ENCODE assay signal across 20 cellular contexts in the genomic region with DNA sequence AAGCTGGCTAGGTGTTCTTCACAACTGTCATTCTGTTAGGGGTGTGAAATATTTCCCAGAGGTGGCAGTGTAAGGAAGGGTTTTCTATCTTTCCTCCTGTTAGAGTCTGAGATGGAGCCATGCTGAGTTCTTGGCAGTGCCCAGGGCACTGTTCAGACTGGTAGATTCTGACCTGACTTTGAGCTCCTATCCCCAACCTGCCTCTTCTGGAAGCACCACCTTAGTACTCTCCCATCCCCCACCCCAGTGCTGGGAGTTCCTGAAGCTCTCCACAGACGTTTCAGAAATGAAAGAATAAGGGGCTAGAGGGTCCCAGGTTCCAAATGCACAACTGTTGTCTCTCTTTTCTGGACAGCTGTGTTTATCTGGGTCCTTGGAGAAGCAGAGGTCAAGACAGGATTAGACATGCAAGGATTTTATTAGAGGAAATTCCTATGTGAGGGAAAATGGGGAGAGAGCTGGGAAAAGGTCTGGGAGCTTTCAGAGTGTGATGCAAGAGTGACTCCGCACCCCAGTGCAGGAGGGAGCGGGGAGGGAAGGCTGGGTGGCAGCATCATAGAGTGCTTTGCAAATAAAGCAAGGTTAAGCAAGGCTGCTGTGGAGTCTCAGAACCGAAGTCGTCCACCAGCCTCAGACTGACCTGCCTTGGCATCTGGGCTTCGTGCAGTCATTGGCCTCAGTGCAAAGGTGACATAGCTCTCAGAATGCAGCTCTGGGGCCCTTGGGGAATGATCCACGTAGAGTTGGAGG.
DNase-seq lines count a peak whose midpoint lies in the region; ATAC-seq, FAIRE-seq and TF ChIP-seq lines count a peak whose summit lies in the region.
"Had no signal": no experiment of that assay in that cellular context is flagged by ENCODE, and none has a peak within 500 bp of the region (broad histone marks: within the 10 kb centered on the region; RNA-seq: fewer than 3 reads in every experiment).

No MANE protein-coding gene starts in this region.

- H4K5ac ChIP-seq in H1 (ENCODE audit: insufficient read length, low read depth, low read length) = no peak overlapping the region

- no peak overlapping the region for H3K23ac ChIP-seq in H1 (ENCODE audit: insufficient read length)

- no peaks in the 10 kb centered on the region for H3K23me2 ChIP-seq in H1 (ENCODE audit: low read depth, low read length)

- TF ChIP-seq CTCF in HepG2 (CRISPR knock-in tag; IDR thresholded peaks at IDR 0.05) (no peak), right lobe of liver (IDR thresholded peaks at IDR 0.05) (no peak), H1 (IDR thresholded peaks at IDR 0.05; ENCODE audit: control extremely low read depth in 1 of 3, insufficient read depth in 1 of 3, low read depth in 1 of 3, low read length in 3 of 3) (no peak), lung (IDR thresholded peaks at IDR 0.05; ENCODE audit: control extremely low read depth, extremely low read depth) (no peak)

- H3K4me2 ChIP-seq in HepG2 (ENCODE audit: low read depth, low read length) = no peak overlapping the region
- no peak overlapping the region for H3K4me2 ChIP-seq in H1 (ENCODE audit: insufficient read depth in 1 of 2, low read depth in 2 of 2, low read length in 2 of 2)
- H3K4me2 ChIP-seq: PC-9 had no signal

- peak overlapping the region; percentile 62; the same call in 1 of the 2 replicates for H3K18ac ChIP-seq in H1 (ENCODE audit: extremely low read depth, low read length)

- H2AK5ac ChIP-seq in H1 (ENCODE audit: low read depth, low read length) = peak overlapping the region; percentile 47; the same call in 1 of the 2 replicates

- no peaks in the 10 kb centered on the region for H3K79me2 ChIP-seq in HepG2 (ENCODE audit: insufficient read depth, low read length)
- no peaks in the 10 kb centered on the region for H3K79me2 ChIP-seq in H1 (ENCODE audit: control insufficient read depth in 1 of 2, insufficient read depth in 2 of 2, low read length in 2 of 2)

- peaks cover 12% of the 10 kb centered on the region for H3K4me1 ChIP-seq in HepG2 (ENCODE audit: insufficient read depth, low read length)
- H3K4me1 ChIP-seq in right lobe of liver = no peaks in the 10 kb centered on the region
- H3K4me1 ChIP-seq in H1 (replicated peaks in 1 of 4; ENCODE audit: control insufficient read depth in 3 of 4, insufficient read depth in 4 of 4, low read length in 3 of 4) = peaks cover 1 to 14% (median 9%) of the 10 kb centered on the region in 4 experiments; a peak in 5 of 7 replicates
- H3K4me1 ChIP-seq in lung (ENCODE audit: control insufficient read depth in 2 of 2, insufficient read depth in 2 of 2, low read length in 2 of 2) = peaks cover 0 to 5% of the 10 kb centered on the region in 2 donors

- in situ Hi-C loops in HepG2 (cut with HindIII; ENCODE audit: extremely low pct_ligation_motif_present, low pct_unique_long_range_greater_than_20kb) = no loop called here

- H3K9ac ChIP-seq in HepG2 (ENCODE audit: insufficient read depth, low read depth, low read length) (no peak overlapping the region), H1 (replicated peaks in 1 of 4; ENCODE audit: extremely low read depth in 1 of 4, low read depth in 3 of 4, low read length in 3 of 4) (no peak overlapping the region)

- H3K4me3 ChIP-seq in HepG2 (replicated peaks in 1 of 3; ENCODE audit: insufficient read depth in 1 of 3, low read depth in 2 of 3, low read length in 3 of 3) (no peak overlapping the region), right lobe of liver (no peak overlapping the region), H1 (ENCODE audit: extremely low read depth in 1 of 4, insufficient read depth in 2 of 4, low read depth in 3 of 4, low read length in 4 of 4) (no peak overlapping the region), lung (no peak overlapping the region)
- H3K4me3 ChIP-seq: cardiac muscle cell, K562, PC-9 had no signal

- H4K8ac ChIP-seq in H1 (ENCODE audit: extremely low read depth, insufficient read depth, low read length) = no peak overlapping the region; the same call in 1 of the 2 replicates

- H2AFZ ChIP-seq in HepG2 (ENCODE audit: low read length) = no peak overlapping the region
- H2AFZ ChIP-seq in H1 (ENCODE audit: low read length) = no peak overlapping the region
- H2AFZ ChIP-seq: PC-9 had no signal

- H2BK5ac ChIP-seq in H1 (ENCODE audit: low read depth, low read length) = no peak overlapping the region

- peak overlapping the region; percentile 89; the same call in 1 of the 2 replicates for H2BK15ac ChIP-seq in H1 (ENCODE audit: low read length)

- peak; percentile 34; the same call in 2 of the 3 replicates for ATAC-seq in HepG2
- no peak for ATAC-seq in right lobe of liver
- ATAC-seq in lung (ENCODE audit: insufficient read depth, low FRiP score) = no peak
- no peak for ATAC-seq in GM19455 (IDR thresholded peaks at IDR 0.05; ENCODE audit: unreplicated experiment)
- ATAC-seq: K562 had no signal

- H4K20me1 ChIP-seq in HepG2 (ENCODE audit: insufficient read depth, low read length) (no peaks in the 10 kb centered on the region), H1 (replicated peaks in 1 of 2; ENCODE audit: control insufficient read depth in 1 of 2, insufficient read depth in 2 of 2, low read length in 2 of 2) (no peaks in the 10 kb centered on the region)

- H3K27ac ChIP-seq in HepG2 (ENCODE audit: extremely low read length, insufficient read depth, low read length) (no peak overlapping the region), right lobe of liver (no peak overlapping the region), H1 (ENCODE audit: low read depth, low read length) (no peak overlapping the region), lung (ENCODE audit: low read depth in 1 of 2, low read length in 1 of 2) (no peak overlapping the region)
- H3K27ac ChIP-seq: cardiac muscle cell, PC-9, WERI-Rb-1 had no signal

- POLR2A ChIA-PET in HepG2 (lab: Yijun Ruan, JAX) = no interaction called here
- POLR2A ChIA-PET in H1 (lab: Charles Lee; ENCODE audit: partially characterized antibody) = interaction anchor here (0.7 to 2.5 kb wide), 5 partner anchors 12 to 141 kb away, joined by 4 to 9 read pairs (median 4); no protein-coding TSS in a partner anchor

- TF ChIP-seq EP300 in HepG2 (IDR thresholded peaks at IDR 0.05; ENCODE audit: low read depth in 2 of 2, low read length in 2 of 2) = no peak
- no peak for TF ChIP-seq EP300 in HepG2 (CRISPR knock-in tag; IDR thresholded peaks at IDR 0.05; ENCODE audit: borderline replicate concordance)
- no peak for TF ChIP-seq EP300 in H1 (IDR thresholded peaks at IDR 0.05; ENCODE audit: borderline replicate concordance in 1 of 2, low read depth in 2 of 2, low read length in 2 of 2)

- DNase-seq in HepG2 (ENCODE audit: low spot score) (no peak), right lobe of liver (no peak), H1 (ENCODE audit: low read depth in 1 of 2, low spot score in 2 of 2) (no peak), lung (ENCODE audit: low spot score) (peak; percentile 41), NCI-H128 (lab: John Stamatoyannopoulos, UW; ENCODE audit: unreplicated experiment) (no peak), NCI-H1417 (lab: John Stamatoyannopoulos, UW) (no peak)
- no peak for DNase-seq in activated effector memory CD4-positive, alpha-beta T cell treated with anti-CD3 and anti-CD28 coated beads, Interleukin-2, amount 50 U/mL, for 16 hours
- DNase-seq: activated naive CD4-positive, alpha-beta T cell; activated T-cell treated with anti-CD3 and anti-CD28 coated beads for 4 hours; amniotic stem cell; NCI-H187 treated with DMSO at 0.1 percent for 48 hours; NCI-H226; occipital lobe; PC-9; T-helper 2 cell; WERI-Rb-1 had no signal

- H3K79me1 ChIP-seq in H1 (ENCODE audit: low read depth, low read length) = no peaks in the 10 kb centered on the region

- no TSS peak for BruUV-seq in HepG2 (replicated peaks; lab: Mats Ljungman, UMichigan)

- intact Hi-C loops in HepG2 (cut with micrococcal nuclease; ENCODE audit: unreplicated experiment) = no loop called here
- intact Hi-C loops in right lobe of liver (cut with DNase I) = no loop called here

- no peaks in the 10 kb centered on the region for H3K9me3 ChIP-seq in HepG2 (ENCODE audit: low read length)
- no peaks in the 10 kb centered on the region for H3K9me3 ChIP-seq in right lobe of liver
- H3K9me3 ChIP-seq in H1 (ENCODE audit: insufficient read depth in 2 of 2, low read depth in 1 of 2, low read length in 1 of 2) = no peaks in the 10 kb centered on the region
- H3K9me3 ChIP-seq in lung (ENCODE audit: control insufficient read depth in 2 of 2, insufficient read depth in 1 of 2, low read length in 1 of 2) = no peaks in the 10 kb centered on the region

- TF ChIP-seq POLR2A in HepG2 (IDR thresholded peaks at IDR 0.05; ENCODE audit: insufficient read depth in 1 of 2, low read depth in 2 of 2, low read length in 2 of 2) = no peak
- no peak for TF ChIP-seq POLR2A in right lobe of liver (IDR thresholded peaks at IDR 0.05)
- TF ChIP-seq POLR2A in H1 (IDR thresholded peaks at IDR 0.05; ENCODE audit: control extremely low read depth in 1 of 2, low read depth in 2 of 2, low read length in 2 of 2) = no peak

- H3K56ac ChIP-seq in H1 (replicated peaks; ENCODE audit: insufficient read length, low read depth, low read length) = no peak overlapping the region

- peak overlapping the region; percentile 94; the same call in 1 of the 2 replicates for H2BK20ac ChIP-seq in H1 (ENCODE audit: low read length)

- H2BK12ac ChIP-seq in H1 (ENCODE audit: low read depth, low read length) = peak overlapping the region; percentile 61; the same call in 1 of the 2 replicates

- H3K14ac ChIP-seq in H1 (ENCODE audit: insufficient read length) = no peak overlapping the region

- no peak overlapping the region for H3K4ac ChIP-seq in H1 (replicated peaks; ENCODE audit: insufficient read length, low read depth, low read length)

- WGBS in HepG2 (ENCODE audit: low lambda C conversion rate) = 1% methylated on average over 7 of the region's 7 CpGs
- 20% methylated on average over 6 of the region's 7 CpGs for WGBS in right lobe of liver (ENCODE audit: insufficient coverage, low coverage, low lambda C conversion rate, missing lambda C conversion rate)
- 81% methylated on average over 7 of the region's 7 CpGs; no CpG with 5 or more reads in 1 of the 2 experiments for WGBS in H1 (ENCODE audit: extremely low coverage in 1 of 2, insufficient coverage in 1 of 2, insufficient read length in 1 of 2, insufficient replicate concordance in 2 of 2, low coverage in 1 of 2, low lambda C conversion rate in 2 of 2, missing lambda C conversion rate in 1 of 2), 2 experiments
- 47 to 69% methylated on average over 7 of the region's 7 CpGs for WGBS in lung, 2 donors

- no peak for TF ChIP-seq RAD21 in HepG2 (CRISPR knock-in tag; IDR thresholded peaks at IDR 0.05)
- TF ChIP-seq RAD21 in H1 (IDR thresholded peaks at IDR 0.05 in 1 of 2, conservative IDR thresholded peaks at IDR 0.05 in 1 of 2; ENCODE audit: low read depth in 2 of 2, low read length in 2 of 2) = no peak

- FAIRE-seq in HepG2 (lab: Jason Lieb, UNC) (no peak), H1 (lab: Jason Lieb, UNC) (no peak)
- FAIRE-seq: G401.6, K562 had no signal

- H2BK120ac ChIP-seq in H1 (replicated peaks; ENCODE audit: low read depth, low read length) = peak overlapping the region; percentile 18

- H3K27me3 ChIP-seq in HepG2 (ENCODE audit: control insufficient read depth in 1 of 2, insufficient read depth in 2 of 2, low read length in 2 of 2) = peaks cover 3 to 27% of the 10 kb centered on the region in 2 experiments; a peak in 3 of 5 replicates
- H3K27me3 ChIP-seq in right lobe of liver = no peaks in the 10 kb centered on the region
- H3K27me3 ChIP-seq in H1 (replicated peaks in 1 of 4; ENCODE audit: control insufficient read depth in 3 of 4, extremely low read depth in 1 of 4, insufficient read depth in 3 of 4, low read length in 3 of 4) = 0 out of 7 replicates have a peak, but pooled peaks cover 0 to 2% (median 0%) of the 10 kb centered on the region in 4 experiments
- no peaks in the 10 kb centered on the region for H3K27me3 ChIP-seq in lung (ENCODE audit: control insufficient read depth, insufficient read depth)
- H3K27me3 ChIP-seq: cardiac muscle cell had no signal

- peak overlapping the region; percentile 73 for H4K91ac ChIP-seq in H1 (replicated peaks; ENCODE audit: insufficient read length, low read length)

- H3K36me3 ChIP-seq in HepG2 (replicated peaks in 1 of 2; ENCODE audit: control insufficient read depth in 1 of 2, insufficient read depth in 2 of 2, low read length in 2 of 2) (no peaks in the 10 kb centered on the region), right lobe of liver (no peaks in the 10 kb centered on the region), H1 (ENCODE audit: control insufficient read depth in 2 of 4, insufficient read depth in 4 of 4, low read length in 3 of 4) (no peaks in the 10 kb centered on the region), lung (ENCODE audit: control insufficient read depth in 2 of 2, insufficient read depth in 2 of 2, low read length in 2 of 2) (no peaks in the 10 kb centered on the region)
- H3K36me3 ChIP-seq: cardiac muscle cell, WERI-Rb-1 had no signal

- CTCF ChIA-PET in HepG2 (lab: Yijun Ruan, JAX; ENCODE audit: low intra/inter-chr PET ratio, low total read pairs) = no interaction called here
- CTCF ChIA-PET in H1 (lab: Charles Lee; ENCODE audit: partially characterized antibody) = interaction anchor here (0.6 to 6.1 kb wide), 18 partner anchors 8 to 682 kb away, joined by 3 to 54 read pairs (median 4); no protein-coding TSS in a partner anchor
